2 cellular contexts compared by ENCODE assay signal in genomic region chr14:45095143-45095542, GRCh38.
TF ChIP-seq lines count a peak whose summit lies in the region.

No MANE protein-coding gene starts in this region.

TF ChIP-seq in HEK293, 187 proteins besides CTCF, POLR2A, EP300 and RAD21:
- no peak for TF ChIP-seq ELK4 (IDR thresholded peaks at IDR 0.05; ENCODE audit: borderline replicate concordance, low read depth, low read length)
- TF ChIP-seq SETDB1 (IDR thresholded peaks at IDR 0.05; ENCODE audit: insufficient read length, low read length), result peak; percentile 15
- no peak for TF ChIP-seq RBAK (tag by site-specific recombination; IDR thresholded peaks at IDR 0.05)
- TF ChIP-seq ZNF514 (tag by site-specific recombination; IDR thresholded peaks at IDR 0.05), result no peak

TF ChIP-seq in GM12878, 131 proteins besides CTCF, POLR2A, EP300 and RAD21:
- TF ChIP-seq CUX1 (IDR thresholded peaks at IDR 0.05; ENCODE audit: insufficient replicate concordance, low read depth, low read length) (no peak), CBX5 (IDR thresholded peaks at IDR 0.05; ENCODE audit: low read depth) (peak; percentile 90)
TF ChIP-seq in GM12878: peak in this region for 1.
